1 cellular context compared by ENCODE assay signal in the genomic region with DNA sequence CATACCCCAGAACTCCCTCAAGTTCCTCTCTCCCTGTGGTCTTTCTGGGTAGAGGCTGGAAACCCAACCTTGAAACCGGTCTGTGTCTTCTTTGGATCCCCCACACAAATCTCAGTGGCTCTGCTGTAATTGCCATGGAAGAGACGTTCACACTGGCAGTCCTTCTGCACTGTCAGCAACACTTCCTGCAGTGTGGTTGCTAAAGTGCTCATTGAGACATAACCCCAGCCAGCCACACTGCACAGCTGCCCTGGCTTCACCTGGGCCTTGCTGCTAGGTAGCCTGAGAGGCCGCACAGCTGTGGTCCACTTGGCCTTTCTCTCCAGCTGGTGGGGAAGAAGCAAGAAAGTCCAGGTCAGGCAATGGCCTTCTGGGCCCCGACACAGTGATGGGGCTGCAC.
TF ChIP-seq lines count a peak whose summit lies in the region.

No MANE protein-coding gene starts in this region.

TF ChIP-seq in WTC11, 78 proteins besides CTCF, POLR2A, EP300 and RAD21 (continued from another document):
- TF ChIP-seq IRF1 (CRISPR knock-in tag; IDR thresholded peaks at IDR 0.05) (no peak), GTF2I (CRISPR knock-in tag; conservative IDR thresholded peaks at IDR 0.05) (no peak), RORB (CRISPR knock-in tag; IDR thresholded peaks at IDR 0.05) (no peak), MYBL2 (CRISPR knock-in tag; IDR thresholded peaks at IDR 0.05) (no peak), ZNF263 (CRISPR knock-in tag; IDR thresholded peaks at IDR 0.05; ENCODE audit: low read depth) (no peak), EMX1 (CRISPR knock-in tag; IDR thresholded peaks at IDR 0.05) (no peak), ATF6 (CRISPR knock-in tag; IDR thresholded peaks at IDR 0.05) (no peak), CBFB (CRISPR knock-in tag; IDR thresholded peaks at IDR 0.05; ENCODE audit: low read depth) (no peak), NR2C2 (CRISPR knock-in tag; IDR thresholded peaks at IDR 0.05) (no peak)
- TF ChIP-seq, protein P1, sequence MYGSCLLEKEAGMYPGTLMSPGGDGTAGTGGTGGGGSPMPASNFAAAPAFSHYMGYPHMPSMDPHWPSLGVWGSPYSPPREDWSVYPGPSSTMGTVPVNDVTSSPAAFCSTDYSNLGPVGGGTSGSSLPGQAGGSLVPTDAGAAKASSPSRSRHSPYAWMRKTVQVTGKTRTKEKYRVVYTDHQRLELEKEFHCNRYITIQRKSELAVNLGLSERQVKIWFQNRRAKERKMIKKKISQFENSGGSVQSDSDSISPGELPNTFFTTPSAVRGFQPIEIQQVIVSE (CRISPR knock-in tag; IDR thresholded peaks at IDR 0.05; ENCODE audit: borderline replicate concordance) = no peak
- TF ChIP-seq, protein P2, sequence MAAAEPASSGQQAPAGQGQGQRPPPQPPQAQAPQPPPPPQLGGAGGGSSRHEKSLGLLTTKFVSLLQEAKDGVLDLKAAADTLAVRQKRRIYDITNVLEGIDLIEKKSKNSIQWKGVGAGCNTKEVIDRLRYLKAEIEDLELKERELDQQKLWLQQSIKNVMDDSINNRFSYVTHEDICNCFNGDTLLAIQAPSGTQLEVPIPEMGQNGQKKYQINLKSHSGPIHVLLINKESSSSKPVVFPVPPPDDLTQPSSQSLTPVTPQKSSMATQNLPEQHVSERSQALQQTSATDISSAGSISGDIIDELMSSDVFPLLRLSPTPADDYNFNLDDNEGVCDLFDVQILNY (CRISPR knock-in tag; IDR thresholded peaks at IDR 0.05) = no peak
